14 cellular contexts compared by ENCODE assay signal in the genomic region with DNA sequence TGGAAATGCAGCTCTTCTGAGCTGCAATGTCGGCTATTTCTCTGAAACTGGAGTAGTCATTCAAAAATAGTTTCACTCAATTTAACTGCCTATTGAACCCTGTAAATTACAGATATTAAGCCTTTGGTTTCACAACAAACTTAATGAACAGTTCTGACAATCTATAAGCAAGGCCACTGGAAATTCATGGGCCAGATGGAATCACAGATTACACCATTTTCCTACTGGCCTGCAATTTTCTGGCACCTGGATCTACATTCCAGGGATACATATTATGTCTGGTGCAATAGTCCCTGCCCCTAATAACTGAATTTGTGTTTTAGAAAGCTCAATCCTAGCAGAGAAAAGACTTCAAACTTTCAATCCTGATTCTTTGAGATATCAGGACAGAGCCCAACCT.
"Had no signal": no experiment of that assay in that cellular context is flagged by ENCODE, and none has a peak within 500 bp of the region (broad histone marks: within the 10 kb centered on the region; RNA-seq: fewer than 3 reads in every experiment).

No MANE protein-coding gene starts in this region.

- H3K36me3 Mint-ChIP-seq: neural progenitor cell had no signal

- H3K27ac Mint-ChIP-seq: neural progenitor cell had no signal

- H3K9me3 Mint-ChIP-seq: neural progenitor cell had no signal

- DNase-seq: activated CD4-positive, CD25-positive, alpha-beta regulatory T cell treated with anti-CD3 and anti-CD28 coated beads, Interleukin-2, amount 50 U/mL, for 72 hours; activated naive CD4-positive, alpha-beta T cell treated with Interleukin-2 at 50 U/mL for 16 hours; activated T-cell treated with anti-CD3 and anti-CD28 coated beads, Interleukin-2, amount 50 U/mL, for 4 hours; aorta; dermis blood vessel endothelial cell; hippocampal formation; left ventricle myocardium superior; mesenchymal stem cell; pancreas; stimulated activated CD4-positive, alpha-beta T cell treated with anti-CD3 and anti-CD28 coated beads, Interleukin-4, amount 100 ng/mL, for 1 hour; stimulated activated CD8-positive, alpha-beta memory T cell treated with anti-CD3 and anti-CD28 coated beads, Interleukin-4, amount 100 ng/mL, for 48 hours; T-helper 9 cell had no signal

- FAIRE-seq: pancreas, urothelium cell line had no signal

- ATAC-seq: left ventricle myocardium superior, pancreas had no signal

- H3K4me3 Mint-ChIP-seq: activated T-cell treated with anti-CD3 and anti-CD28 coated beads, Interleukin-2, amount 50 U/mL, for 4 hours; neural progenitor cell had no signal
